ENCODE assay signal across 19 cellular contexts in genomic region chr6:9161731-9162130, GRCh38.
DNase-seq lines count a peak whose midpoint lies in the region; ATAC-seq, FAIRE-seq and TF ChIP-seq lines count a peak whose summit lies in the region.
"Had no signal": no experiment of that assay in that cellular context is flagged by ENCODE, and none has a peak within 500 bp of the region (broad histone marks: within the 10 kb centered on the region; RNA-seq: fewer than 3 reads in every experiment).

No MANE protein-coding gene starts in this region.

- TF ChIP-seq EP300 in upper lobe of left lung (IDR thresholded peaks at IDR 0.05) = no peak

- no peaks in the 10 kb centered on the region for H3K27me3 ChIP-seq in upper lobe of left lung
- H3K27me3 ChIP-seq: BLaER1 treated with 17β-estradiol and CSF1 and Interleukin-3, amounts not matched to agents 10 nM and 100 nM had no signal

- H3K9ac ChIP-seq in kidney (ENCODE audit: low read length in 2 of 2) = no peak overlapping the region
- H3K9ac ChIP-seq: BLaER1 treated with 17β-estradiol and CSF1 and Interleukin-3, amounts not matched to agents 10 nM and 100 nM had no signal

- in situ Hi-C loops in Caki2 (cut with HindIII; ENCODE audit: low pct_unique_long_range_greater_than_20kb, low sequenced_read_pairs) = no loop called here

- no peak overlapping the region for H3K4me3 ChIP-seq in kidney (ENCODE audit: low read length in 2 of 2)
- H3K4me3 ChIP-seq in upper lobe of left lung = no peak overlapping the region
- H3K4me3 ChIP-seq: BLaER1 treated with 17β-estradiol and CSF1 and Interleukin-3, amounts not matched to agents 10 nM and 100 nM had no signal

- no peaks in the 10 kb centered on the region for H3K36me3 ChIP-seq in kidney (ENCODE audit: control insufficient read depth in 1 of 2, insufficient read depth in 2 of 2, low read length in 2 of 2)
- H3K36me3 ChIP-seq in upper lobe of left lung = no peaks in the 10 kb centered on the region
- H3K36me3 ChIP-seq: BLaER1 treated with 17β-estradiol and CSF1 and Interleukin-3, amounts not matched to agents 10 nM and 100 nM had no signal

- no peaks in the 10 kb centered on the region for H3K4me1 ChIP-seq in kidney (ENCODE audit: control insufficient read depth in 1 of 2, insufficient read depth in 1 of 2, low read depth in 1 of 2, low read length in 2 of 2)
- no peaks in the 10 kb centered on the region for H3K4me1 ChIP-seq in upper lobe of left lung
- H3K4me1 ChIP-seq: BLaER1 treated with 17β-estradiol and CSF1 and Interleukin-3, amounts not matched to agents 10 nM and 100 nM had no signal

- DNase-seq in Caki2 (ENCODE audit: low read depth) = peak; percentile 75
- DNase-seq in RPMI7951 (ENCODE audit: low read depth) = peak; percentile 1
- DNase-seq in foreskin melanocyte = peak; percentile 94
- DNase-seq in kidney tubule cell (ENCODE audit: low spot score) = peak; percentile 90
- DNase-seq in kidney = no peak
- no peak for DNase-seq in NCI-H69 (lab: John Stamatoyannopoulos, UW)
- no peak for DNase-seq in upper lobe of left lung
- DNase-seq in activated effector memory CD4-positive, alpha-beta T cell treated with Interleukin-2 at 50 U/mL for 16 hours = no peak
- DNase-seq: CD8-positive, alpha-beta T cell; COR-L47; HCEC 1CT; IMR-90 had no signal

- ATAC-seq in upper lobe of left lung (ENCODE audit: low FRiP score in 2 of 2) = no peak
- ATAC-seq: CD8-positive, alpha-beta T cell had no signal

- FAIRE-seq in kidney (lab: Jason Lieb, UNC) = no peak
- FAIRE-seq: D721Med, G401.6, GM12891, GM19239, HTR-8/SVneo had no signal

- intact Hi-C loops in kidney (cut with DNase I) = no loop called here

- H3K27ac ChIP-seq in kidney (ENCODE audit: low read depth in 2 of 2, low read length in 2 of 2) = no peak overlapping the region
- H3K27ac ChIP-seq in upper lobe of left lung = no peak overlapping the region
- H3K27ac ChIP-seq: BLaER1 treated with 17β-estradiol and CSF1 and Interleukin-3, amounts not matched to agents 10 nM and 100 nM; HL-60 had no signal

- TF ChIP-seq POLR2A in upper lobe of left lung (IDR thresholded peaks at IDR 0.05) = no peak

- TF ChIP-seq CTCF in kidney (IDR thresholded peaks at IDR 0.05; ENCODE audit: borderline replicate concordance, extremely low read depth, insufficient read depth) (no peak), upper lobe of left lung (IDR thresholded peaks at IDR 0.05) (no peak)

- H3K9me3 ChIP-seq in kidney (ENCODE audit: control insufficient read depth in 1 of 2, low read length in 2 of 2) (peaks cover 0 to 10% of the 10 kb centered on the region in 2 donors), upper lobe of left lung (peaks cover 0 to 11% (median 4%) of the 10 kb centered on the region in 4 donors)

Comparison
In these comparisons a context has a peak if more than half of its experiments do, and no peak if none do; other contexts are left out.
1. DNase-seq: peak in Caki2 (single experiment), RPMI7951 (single experiment), foreskin melanocyte (single experiment) and kidney tubule cell (single experiment); none in kidney (single experiment), NCI-H69 (single experiment), upper lobe of left lung (0 of 2) and activated effector memory CD4-positive, alpha-beta T cell treated with Interleukin-2 at 50 U/mL for 16 hours (single experiment).